In genomic region chr2:129188451-129188850, GRCh38 we compare ENCODE assay signal across 8 cellular contexts.
"Had no signal": no experiment of that assay in that cellular context is flagged by ENCODE, and none has a peak within 500 bp of the region (broad histone marks: within the 10 kb centered on the region; RNA-seq: fewer than 3 reads in every experiment).

No MANE protein-coding gene starts in this region.

- DNase-seq: H7, HFFc6, IMR-90 had no signal

- H3K9me3 ChIP-seq: HAP-1 had no signal

- H3K4me3 ChIP-seq: GM23338, HAP-1, K562 had no signal

- H3K4me1 ChIP-seq: HAP-1 had no signal

- H3K36me3 ChIP-seq: HAP-1 had no signal

- FAIRE-seq: HTR-8/SVneo, K562 had no signal

- H3K4me2 ChIP-seq: GM23338 had no signal

- H2AFZ ChIP-seq: GM23338 had no signal

- ATAC-seq: GM23338, HCT116, K562 had no signal
